Comparison of ENCODE assay signal across 10 cellular contexts in the genomic region with DNA sequence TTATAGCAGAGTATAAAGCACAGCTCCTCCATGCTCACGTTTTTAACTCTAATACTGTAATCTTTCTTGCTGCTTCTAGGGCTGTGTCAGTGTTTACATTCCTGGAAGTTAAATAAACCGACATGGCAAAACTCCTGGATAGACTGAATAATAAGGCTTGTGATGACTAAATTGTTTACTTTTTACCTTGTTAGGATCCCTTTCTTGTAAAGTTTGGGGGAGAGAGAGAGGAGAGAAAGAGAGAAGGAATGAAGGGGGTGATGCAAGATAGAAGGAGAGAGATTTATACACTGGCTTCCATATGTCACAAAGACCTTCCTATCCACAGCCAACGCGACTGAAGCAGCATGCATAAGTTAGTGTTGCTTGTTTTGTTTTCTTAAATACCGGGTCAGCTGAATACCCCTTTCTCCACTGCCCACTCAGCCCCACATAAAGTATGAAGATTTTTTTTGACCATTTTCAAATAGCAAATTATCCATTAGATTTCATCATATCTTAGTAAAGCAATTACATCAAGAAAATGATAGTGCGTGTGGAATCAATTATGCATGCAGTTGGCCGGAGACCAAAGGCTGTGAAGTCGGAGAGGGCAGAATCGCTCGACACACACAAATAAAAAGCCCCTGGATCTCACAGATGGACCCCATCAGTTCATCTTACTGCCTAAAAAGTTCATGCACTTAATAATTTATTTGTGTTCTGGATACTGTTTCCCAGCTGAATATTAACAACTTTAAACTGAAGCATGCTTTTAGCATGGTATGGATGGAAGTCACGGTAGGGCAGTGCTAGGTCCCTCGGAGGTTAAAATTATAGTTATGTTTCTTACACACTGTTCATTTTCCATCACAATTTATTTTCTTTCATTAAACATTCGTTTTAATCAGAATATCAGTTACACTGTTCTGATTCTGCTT. TPM values are rescaled to one million over a fixed set of nuclear protein-coding genes. Genes with fewer than 3 reads are reported as not detected.
DNase-seq lines count a peak whose midpoint lies in the region; TF ChIP-seq lines count a peak whose summit lies in the region.
"Had no signal": no experiment of that assay in that cellular context is flagged by ENCODE, and none has a peak within 500 bp of the region (broad histone marks: within the 10 kb centered on the region; RNA-seq: fewer than 3 reads in every experiment).

No MANE protein-coding gene starts in this region.

- no peak overlapping the region for H3K4me3 ChIP-seq in WERI-Rb-1 (ENCODE audit: low read depth, low read length)
- no peak overlapping the region for H3K4me3 ChIP-seq in hepatocyte
- H3K4me3 ChIP-seq in CD8-positive, alpha-beta memory T cell (ENCODE audit: low read length), result no peak overlapping the region

- no peak overlapping the region for H3K4me3 Mint-ChIP-seq in CD8-positive, alpha-beta memory T cell
- H3K4me3 Mint-ChIP-seq: activated naive CD8-positive, alpha-beta T cell treated with anti-CD3 and anti-CD28 coated beads, Interleukin-2, amount 10 ng/mL, durations not matched to agents 7 days and 5 days had no signal

- H3K9me3 ChIP-seq in WERI-Rb-1 (ENCODE audit: severe bottlenecking) (no peaks in the 10 kb centered on the region), hepatocyte (ENCODE audit: low read depth) (no peaks in the 10 kb centered on the region)
- no peaks in the 10 kb centered on the region for H3K9me3 ChIP-seq in CD8-positive, alpha-beta memory T cell (ENCODE audit: low read length)

- peaks cover 90% of the 10 kb centered on the region for H3K4me1 ChIP-seq in hepatocyte (ENCODE audit: insufficient read depth)
- no peaks in the 10 kb centered on the region for H3K4me1 ChIP-seq in CD8-positive, alpha-beta memory T cell (ENCODE audit: insufficient read depth, low read length)

- no peak overlapping the region for H3K27ac Mint-ChIP-seq in CD8-positive, alpha-beta memory T cell
- H3K27ac Mint-ChIP-seq: activated naive CD8-positive, alpha-beta T cell treated with anti-CD3 and anti-CD28 coated beads, Interleukin-2, amount 10 ng/mL, durations not matched to agents 7 days and 5 days had no signal

- H4K20me1 ChIP-seq in hepatocyte (ENCODE audit: insufficient read depth, poor library complexity, severe bottlenecking), result no peaks in the 10 kb centered on the region

- DNase-seq in GM03348 (ENCODE audit: low spot score) (peak; percentile 43), WERI-Rb-1 (no peak), hepatocyte (ENCODE audit: low spot score) (peak; percentile 53), NCI-H774 (lab: John Stamatoyannopoulos, UW) (no peak), inferior parietal cortex (ENCODE audit: extremely low spot score) (no peak)
- DNase-seq in CD8-positive, alpha-beta memory T cell, result no peak
- DNase-seq in activated effector memory CD4-positive, alpha-beta T cell treated with Interleukin-2 at 50 U/mL for 16 hours, result no peak
- DNase-seq: activated naive CD8-positive, alpha-beta T cell treated with anti-CD3 and anti-CD28 coated beads, Interleukin-2, amount 10 ng/mL, durations not matched to agents 7 days and 5 days; C1 segment of cervical spinal cord had no signal

- H3K36me3 ChIP-seq in WERI-Rb-1, result no peaks in the 10 kb centered on the region; the same call in 1 of the 2 replicates
- no peaks in the 10 kb centered on the region for H3K36me3 ChIP-seq in hepatocyte (replicated peaks; ENCODE audit: insufficient read depth, low read depth)
- H3K36me3 ChIP-seq in CD8-positive, alpha-beta memory T cell (ENCODE audit: insufficient read depth, low read length), result no peaks in the 10 kb centered on the region

- 31% methylated on average over 13 of the region's 13 CpGs for WGBS in hepatocyte (ENCODE audit: low lambda C conversion rate, missing lambda C conversion rate)

- CTCF ChIA-PET in CD8-positive, alpha-beta memory T cell (lab: Charles Lee), result no interaction called here

- H3K36me3 Mint-ChIP-seq in CD8-positive, alpha-beta memory T cell, result no peaks in the 10 kb centered on the region
- H3K36me3 Mint-ChIP-seq: activated naive CD8-positive, alpha-beta T cell treated with anti-CD3 and anti-CD28 coated beads, Interleukin-2, amount 10 ng/mL, durations not matched to agents 7 days and 5 days had no signal

- TF ChIP-seq CTCF in 22Rv1 (IDR thresholded peaks at IDR 0.05) (no peak), WERI-Rb-1 (IDR thresholded peaks at IDR 0.05; ENCODE audit: low read depth, low read length) (no peak), hepatocyte (IDR thresholded peaks at IDR 0.05; ENCODE audit: poor library complexity) (no peak)

- H2AFZ ChIP-seq in hepatocyte, result no peak overlapping the region

- H3K9me2 ChIP-seq in hepatocyte (replicated peaks; ENCODE audit: insufficient read depth), result no peaks in the 10 kb centered on the region

- peaks cover 0 to 4% (median 0%) of the 10 kb centered on the region in 5 donors for H3K9me3 Mint-ChIP-seq in CD8-positive, alpha-beta memory T cell
- H3K9me3 Mint-ChIP-seq: activated naive CD8-positive, alpha-beta T cell treated with anti-CD3 and anti-CD28 coated beads, Interleukin-2, amount 10 ng/mL, durations not matched to agents 7 days and 5 days had no signal

- H3K27me3 Mint-ChIP-seq in CD8-positive, alpha-beta memory T cell, result peaks cover 16 to 75% of the 10 kb centered on the region in 2 donors

- POLR2A ChIA-PET in CD8-positive, alpha-beta memory T cell (lab: Charles Lee), result no interaction called here

- H3K79me2 ChIP-seq in hepatocyte, result peaks cover 79% of the 10 kb centered on the region

- peak overlapping the region; percentile 70 for H3K4me2 ChIP-seq in hepatocyte

- no peaks in the 10 kb centered on the region for H3K27me3 ChIP-seq in WERI-Rb-1 (ENCODE audit: insufficient read depth, low read depth, severe bottlenecking)
- H3K27me3 ChIP-seq in hepatocyte, result no peaks in the 10 kb centered on the region
- no peaks in the 10 kb centered on the region for H3K27me3 ChIP-seq in CD8-positive, alpha-beta memory T cell (ENCODE audit: insufficient read depth, low read length, poor library complexity, severe bottlenecking)

- H3K4me1 Mint-ChIP-seq in CD8-positive, alpha-beta memory T cell, result no peaks in the 10 kb centered on the region

- H3K27ac ChIP-seq in 22Rv1 (peak overlapping the region; percentile 88; the same call in 1 of the 2 replicates), WERI-Rb-1 (peak overlapping the region; percentile 97), hepatocyte (peak overlapping the region; percentile 82)
- no peak overlapping the region for H3K27ac ChIP-seq in CD8-positive, alpha-beta memory T cell (ENCODE audit: low read depth, low read length)

RNA-seq across cellular contexts. Expression of a gene that starts 20.1 kb away (rescaled TPM):
- 11.6 and 14.4 TPM in 2 replicates for total RNA-seq in hepatocyte
- polyA plus RNA-seq in hepatocyte, result 18.4 and 22.6 TPM in 2 replicates
- total RNA-seq in CD8-positive, alpha-beta memory T cell, result under 1 TPM; 0.07 to 0.15 TPM
- polyA plus RNA-seq in CD8-positive, alpha-beta memory T cell, result not detected

Comparison
In these comparisons a context has a peak if more than half of its experiments do, and no peak if none do; other contexts are left out.
1. DNase-seq: peak in GM03348 (single experiment) and hepatocyte (single experiment); none in WERI-Rb-1 (single experiment), NCI-H774 (single experiment), inferior parietal cortex (single experiment), CD8-positive, alpha-beta memory T cell (0 of 5) and activated effector memory CD4-positive, alpha-beta T cell treated with Interleukin-2 at 50 U/mL for 16 hours (single experiment).
2. RNA of a gene that starts 20.1 kb away (total RNA-seq): 11.6 to 14.4 TPM in hepatocyte; 0.07 to 0.15 TPM in CD8-positive, alpha-beta memory T cell; every median in the first group is over 10 times any median in the second.